In the genomic region with DNA sequence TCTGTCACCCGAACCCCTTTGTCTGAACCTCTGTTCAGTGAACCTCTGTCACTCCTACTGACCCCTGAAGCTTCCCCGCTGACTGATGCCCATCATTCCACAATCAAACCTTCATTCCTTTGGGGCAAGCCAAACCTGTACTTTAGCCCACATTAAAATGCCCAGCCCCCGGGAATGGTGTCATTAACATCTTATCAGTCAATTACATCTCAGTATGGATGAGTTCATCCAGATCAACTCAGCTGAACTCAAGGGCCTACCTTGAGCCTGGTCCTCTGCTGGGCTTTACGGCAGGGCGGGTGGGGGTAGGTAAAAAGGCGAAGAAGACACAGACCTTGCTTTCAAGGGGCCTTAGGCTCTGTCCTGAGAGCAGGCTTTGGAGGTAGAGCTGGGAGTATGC, we compare ENCODE assay signal across 16 cellular contexts.
DNase-seq lines count a peak whose midpoint lies in the region; TF ChIP-seq lines count a peak whose summit lies in the region.
"Had no signal": no experiment of that assay in that cellular context is flagged by ENCODE, and none has a peak within 500 bp of the region (broad histone marks: within the 10 kb centered on the region; RNA-seq: fewer than 3 reads in every experiment).

No MANE protein-coding gene starts in this region.

- H4K20me1 ChIP-seq in PC-9 (ENCODE audit: insufficient read depth) (no peaks in the 10 kb centered on the region), neural progenitor cell (ENCODE audit: low read depth) (no peaks in the 10 kb centered on the region)

- H2AK5ac ChIP-seq in neuronal stem cell (ENCODE audit: low read depth, low read length) = no peak overlapping the region

- H2BK12ac ChIP-seq in neuronal stem cell (ENCODE audit: low read length) = no peak overlapping the region

- H2BK120ac ChIP-seq in neuronal stem cell (ENCODE audit: low read depth, low read length) = no peak overlapping the region

- H3K4me3 Mint-ChIP-seq in neural progenitor cell = no peak overlapping the region
- H3K4me3 Mint-ChIP-seq: CD8-positive, alpha-beta T cell; GM23338 had no signal

- no peaks in the 10 kb centered on the region for H3K9me2 ChIP-seq in PC-9 (ENCODE audit: insufficient read depth)

- no peak overlapping the region for H3K18ac ChIP-seq in neuronal stem cell (ENCODE audit: low read length)

- DNase-seq in PC-9 (peak in 1 of 2 experiments; percentile 74), esophagus squamous epithelium (lab: John Stamatoyannopoulos, UW) (no peak), neural progenitor cell (ENCODE audit: low spot score) (no peak), NCI-H82 treated with DMSO at 0.1 percent for 48 hours (lab: John Stamatoyannopoulos, UW; ENCODE audit: unreplicated experiment) (no peak), NCI-H146 (lab: John Stamatoyannopoulos, UW) (no peak), neuronal stem cell (ENCODE audit: low spot score) (no peak)
- DNase-seq: BE2C; CD8-positive, alpha-beta T cell; COR-L47; DMS153; DMS79 treated with DMSO at 0.1 percent for 48 hours; EL; H7 had no signal

- H3K4me3 ChIP-seq in PC-9 = no peak overlapping the region
- H3K4me3 ChIP-seq in esophagus squamous epithelium = no peak overlapping the region
- H3K4me3 ChIP-seq in neural progenitor cell = no peak overlapping the region
- no peak overlapping the region for H3K4me3 ChIP-seq in neuronal stem cell (ENCODE audit: low read length in 2 of 2)
- H3K4me3 ChIP-seq: A549, GM23338 had no signal

- peaks cover 8% of the 10 kb centered on the region for H3K27me3 Mint-ChIP-seq in neural progenitor cell (ENCODE audit: insufficient read depth, low read depth)

- H3K79me2 ChIP-seq in PC-9 (ENCODE audit: low read depth) (no peaks in the 10 kb centered on the region), neural progenitor cell (ENCODE audit: low read depth) (no peaks in the 10 kb centered on the region)

- H3K36me3 Mint-ChIP-seq in neural progenitor cell = no peaks in the 10 kb centered on the region
- H3K36me3 Mint-ChIP-seq: CD8-positive, alpha-beta T cell had no signal

- no peaks in the 10 kb centered on the region for H3K27me3 ChIP-seq in PC-9 (ENCODE audit: insufficient read depth, low read depth)
- H3K27me3 ChIP-seq in esophagus squamous epithelium = no peaks in the 10 kb centered on the region
- no peaks in the 10 kb centered on the region for H3K27me3 ChIP-seq in neural progenitor cell
- no peaks in the 10 kb centered on the region for H3K27me3 ChIP-seq in neuronal stem cell (ENCODE audit: control insufficient read depth in 3 of 3, insufficient read depth in 3 of 3, low read depth in 1 of 3, low read length in 3 of 3)
- H3K27me3 ChIP-seq: BE2C had no signal

- CTCF ChIA-PET in PC-9 (lab: Charles Lee) = interaction anchor here (0.6 kb wide), 1 partner anchor 882 kb away, joined by 8 read pairs; no protein-coding TSS in a partner anchor

- intact Hi-C loops in PC-9 (cut with micrococcal nuclease; ENCODE audit: unreplicated experiment) (no loop called here), esophagus squamous epithelium (cut with DNase I) (no loop called here)

- no peak overlapping the region for H4K91ac ChIP-seq in neuronal stem cell (ENCODE audit: low read depth, low read length, poor library complexity)

- H3K9me3 ChIP-seq in PC-9 (ENCODE audit: insufficient read depth, low read depth) (no peaks in the 10 kb centered on the region), esophagus squamous epithelium (no peaks in the 10 kb centered on the region), neural progenitor cell (ENCODE audit: low read depth) (no peaks in the 10 kb centered on the region), neuronal stem cell (replicated peaks in 1 of 2; ENCODE audit: control insufficient read depth in 2 of 2, insufficient read depth in 1 of 2, low read depth in 1 of 2, low read length in 2 of 2) (no peaks in the 10 kb centered on the region)
- H3K9me3 ChIP-seq: A549, BE2C had no signal

- H2BK15ac ChIP-seq in neuronal stem cell (ENCODE audit: low read length) = no peak overlapping the region

- no TSS peak for BruUV-seq in PC-9 (replicated peaks; lab: Mats Ljungman, UMichigan)

- 84 to 92% methylated on average over 4 to 6 of the region's 6 CpGs for WGBS in esophagus squamous epithelium, 2 donors
- no CpG with 5 or more reads among the region's 6 CpGs for WGBS in neuronal stem cell (ENCODE audit: extremely low coverage in 2 of 2, insufficient read length in 2 of 2, insufficient replicate concordance in 1 of 2), 2 donors

- no peak overlapping the region for H2AFZ ChIP-seq in PC-9
- H2AFZ ChIP-seq in neural progenitor cell (replicated peaks) = no peak overlapping the region
- no peak overlapping the region for H2AFZ ChIP-seq in neuronal stem cell (ENCODE audit: low read length)
- H2AFZ ChIP-seq: GM23338 had no signal

- H3K9ac ChIP-seq in neural progenitor cell = no peak overlapping the region
- H3K9ac ChIP-seq in neuronal stem cell (ENCODE audit: low read depth, low read length, poor library complexity) = no peak overlapping the region

- no peak overlapping the region for H3K23ac ChIP-seq in neuronal stem cell (ENCODE audit: low read depth, low read length, poor library complexity)

- TF ChIP-seq CTCF in PC-9 (conservative IDR thresholded peaks at IDR 0.05) (no peak), esophagus squamous epithelium (IDR thresholded peaks at IDR 0.05) (no peak), neural progenitor cell (IDR thresholded peaks at IDR 0.05) (no peak)

- H3K4me2 ChIP-seq in PC-9 (peak overlapping the region; percentile 29), neural progenitor cell (no peak overlapping the region), neuronal stem cell (ENCODE audit: insufficient read depth, low read length, poor library complexity, severe bottlenecking) (no peak overlapping the region)
- H3K4me2 ChIP-seq: A549, GM23338 had no signal

- H3K36me3 ChIP-seq in PC-9 (ENCODE audit: low read depth) = no peaks in the 10 kb centered on the region
- peaks cover 0 to 90% (median 0%) of the 10 kb centered on the region in 3 donors for H3K36me3 ChIP-seq in esophagus squamous epithelium
- H3K36me3 ChIP-seq in neural progenitor cell = no peaks in the 10 kb centered on the region
- H3K36me3 ChIP-seq in neuronal stem cell (replicated peaks in 1 of 2; ENCODE audit: control insufficient read depth in 2 of 2, insufficient read depth in 2 of 2, low read length in 2 of 2) = no peaks in the 10 kb centered on the region
- H3K36me3 ChIP-seq: BE2C had no signal

- H3K9me3 Mint-ChIP-seq in neural progenitor cell = no peaks in the 10 kb centered on the region
- H3K9me3 Mint-ChIP-seq: CD8-positive, alpha-beta T cell; GM23338 had no signal

- no peaks in the 10 kb centered on the region; the same call in 1 of the 2 replicates for H3F3A ChIP-seq in PC-9 (ENCODE audit: insufficient read depth, low read depth)
- no peaks in the 10 kb centered on the region for H3F3A ChIP-seq in neural progenitor cell (ENCODE audit: low read depth)

- H3K14ac ChIP-seq in neuronal stem cell (ENCODE audit: low read length) = no peak overlapping the region

- peaks cover 19% of the 10 kb centered on the region for H3K4me1 ChIP-seq in PC-9 (replicated peaks; ENCODE audit: insufficient read depth)
- peaks cover 0 to 40% (median 8%) of the 10 kb centered on the region in 3 donors for H3K4me1 ChIP-seq in esophagus squamous epithelium
- no peaks in the 10 kb centered on the region for H3K4me1 ChIP-seq in neural progenitor cell
- peaks cover 0 to under 1% of the 10 kb centered on the region in 2 donors for H3K4me1 ChIP-seq in neuronal stem cell (ENCODE audit: control insufficient read depth in 2 of 2, insufficient read depth in 1 of 2, low read depth in 1 of 2, low read length in 2 of 2)
- H3K4me1 ChIP-seq: A549, BE2C had no signal

- POLR2A ChIA-PET in PC-9 (lab: Charles Lee; ENCODE audit: unreplicated experiment) = no interaction called here

- H3K27ac ChIP-seq in PC-9 (no peak overlapping the region), esophagus squamous epithelium (peak overlapping the region in 3 of 4 donors; percentile 68 to 85 (median 76)), neural progenitor cell (no peak overlapping the region), neuronal stem cell (replicated peaks; ENCODE audit: low read length) (no peak overlapping the region)
- H3K27ac ChIP-seq: A549, C4-2B had no signal

- no peak overlapping the region for H3K4ac ChIP-seq in neuronal stem cell (ENCODE audit: low read length)

- no peaks in the 10 kb centered on the region for H3K79me1 ChIP-seq in neuronal stem cell (ENCODE audit: low read depth, low read length)

- no peak overlapping the region for H2BK5ac ChIP-seq in neuronal stem cell (ENCODE audit: low read length)

- peaks cover 12% of the 10 kb centered on the region for H3K4me1 Mint-ChIP-seq in neural progenitor cell

- TF ChIP-seq POLR2A in esophagus squamous epithelium (IDR thresholded peaks at IDR 0.05) = no peak

- no peak overlapping the region for H4K8ac ChIP-seq in neuronal stem cell (ENCODE audit: low read depth, low read length)

- H3K27ac Mint-ChIP-seq in neural progenitor cell = peak overlapping the region; percentile 51
- H3K27ac Mint-ChIP-seq: CD8-positive, alpha-beta T cell; GM23338 had no signal

Comparison
In these comparisons a context has a peak if more than half of its experiments do, and no peak if none do; other contexts are left out.
1. H3K27ac ChIP-seq: peak in esophagus squamous epithelium (3 of 4); none in PC-9 (single experiment), neural progenitor cell (single experiment) and neuronal stem cell (single experiment).